In the genomic region with DNA sequence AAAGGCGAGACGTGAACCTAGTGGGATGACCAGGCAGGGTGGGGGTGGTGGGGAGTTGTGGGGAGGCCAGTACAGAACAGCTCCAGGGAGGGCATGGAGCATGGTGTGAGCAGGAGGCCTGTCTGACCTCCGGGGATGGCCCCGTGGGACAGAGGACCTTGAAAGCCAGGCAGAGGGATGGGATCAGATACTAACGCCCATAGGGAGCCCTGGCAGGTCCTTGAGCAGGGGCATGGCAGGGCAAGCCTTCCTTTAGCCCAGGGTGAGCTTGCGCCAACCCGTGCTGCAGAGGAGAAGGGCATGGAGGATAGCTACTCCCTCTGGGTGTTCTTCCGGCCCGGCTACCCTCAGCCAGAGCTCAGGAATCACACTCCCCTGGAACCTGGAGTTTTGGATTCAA, we compare ENCODE assay signal across 2 cellular contexts.
TF ChIP-seq lines count a peak whose summit lies in the region.

No MANE protein-coding gene starts in this region.

TF ChIP-seq in GM23338, 12 proteins besides CTCF, POLR2A, EP300 and RAD21:
- TF ChIP-seq CREB1 (CRISPR knock-in tag; IDR thresholded peaks at IDR 0.05; ENCODE audit: low read depth) (no peak), STAT1 (IDR thresholded peaks at IDR 0.05; ENCODE audit: unreplicated experiment) (no peak), ZNF114 (CRISPR knock-in tag; IDR thresholded peaks at IDR 0.05) (no peak)
- TF ChIP-seq, protein P1, sequence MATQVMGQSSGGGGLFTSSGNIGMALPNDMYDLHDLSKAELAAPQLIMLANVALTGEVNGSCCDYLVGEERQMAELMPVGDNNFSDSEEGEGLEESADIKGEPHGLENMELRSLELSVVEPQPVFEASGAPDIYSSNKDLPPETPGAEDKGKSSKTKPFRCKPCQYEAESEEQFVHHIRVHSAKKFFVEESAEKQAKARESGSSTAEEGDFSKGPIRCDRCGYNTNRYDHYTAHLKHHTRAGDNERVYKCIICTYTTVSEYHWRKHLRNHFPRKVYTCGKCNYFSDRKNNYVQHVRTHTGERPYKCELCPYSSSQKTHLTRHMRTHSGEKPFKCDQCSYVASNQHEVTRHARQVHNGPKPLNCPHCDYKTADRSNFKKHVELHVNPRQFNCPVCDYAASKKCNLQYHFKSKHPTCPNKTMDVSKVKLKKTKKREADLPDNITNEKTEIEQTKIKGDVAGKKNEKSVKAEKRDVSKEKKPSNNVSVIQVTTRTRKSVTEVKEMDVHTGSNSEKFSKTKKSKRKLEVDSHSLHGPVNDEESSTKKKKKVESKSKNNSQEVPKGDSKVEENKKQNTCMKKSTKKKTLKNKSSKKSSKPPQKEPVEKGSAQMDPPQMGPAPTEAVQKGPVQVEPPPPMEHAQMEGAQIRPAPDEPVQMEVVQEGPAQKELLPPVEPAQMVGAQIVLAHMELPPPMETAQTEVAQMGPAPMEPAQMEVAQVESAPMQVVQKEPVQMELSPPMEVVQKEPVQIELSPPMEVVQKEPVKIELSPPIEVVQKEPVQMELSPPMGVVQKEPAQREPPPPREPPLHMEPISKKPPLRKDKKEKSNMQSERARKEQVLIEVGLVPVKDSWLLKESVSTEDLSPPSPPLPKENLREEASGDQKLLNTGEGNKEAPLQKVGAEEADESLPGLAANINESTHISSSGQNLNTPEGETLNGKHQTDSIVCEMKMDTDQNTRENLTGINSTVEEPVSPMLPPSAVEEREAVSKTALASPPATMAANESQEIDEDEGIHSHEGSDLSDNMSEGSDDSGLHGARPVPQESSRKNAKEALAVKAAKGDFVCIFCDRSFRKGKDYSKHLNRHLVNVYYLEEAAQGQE (IDR thresholded peaks at IDR 0.05; ENCODE audit: unreplicated experiment): no peak
- TF ChIP-seq, protein P2, sequence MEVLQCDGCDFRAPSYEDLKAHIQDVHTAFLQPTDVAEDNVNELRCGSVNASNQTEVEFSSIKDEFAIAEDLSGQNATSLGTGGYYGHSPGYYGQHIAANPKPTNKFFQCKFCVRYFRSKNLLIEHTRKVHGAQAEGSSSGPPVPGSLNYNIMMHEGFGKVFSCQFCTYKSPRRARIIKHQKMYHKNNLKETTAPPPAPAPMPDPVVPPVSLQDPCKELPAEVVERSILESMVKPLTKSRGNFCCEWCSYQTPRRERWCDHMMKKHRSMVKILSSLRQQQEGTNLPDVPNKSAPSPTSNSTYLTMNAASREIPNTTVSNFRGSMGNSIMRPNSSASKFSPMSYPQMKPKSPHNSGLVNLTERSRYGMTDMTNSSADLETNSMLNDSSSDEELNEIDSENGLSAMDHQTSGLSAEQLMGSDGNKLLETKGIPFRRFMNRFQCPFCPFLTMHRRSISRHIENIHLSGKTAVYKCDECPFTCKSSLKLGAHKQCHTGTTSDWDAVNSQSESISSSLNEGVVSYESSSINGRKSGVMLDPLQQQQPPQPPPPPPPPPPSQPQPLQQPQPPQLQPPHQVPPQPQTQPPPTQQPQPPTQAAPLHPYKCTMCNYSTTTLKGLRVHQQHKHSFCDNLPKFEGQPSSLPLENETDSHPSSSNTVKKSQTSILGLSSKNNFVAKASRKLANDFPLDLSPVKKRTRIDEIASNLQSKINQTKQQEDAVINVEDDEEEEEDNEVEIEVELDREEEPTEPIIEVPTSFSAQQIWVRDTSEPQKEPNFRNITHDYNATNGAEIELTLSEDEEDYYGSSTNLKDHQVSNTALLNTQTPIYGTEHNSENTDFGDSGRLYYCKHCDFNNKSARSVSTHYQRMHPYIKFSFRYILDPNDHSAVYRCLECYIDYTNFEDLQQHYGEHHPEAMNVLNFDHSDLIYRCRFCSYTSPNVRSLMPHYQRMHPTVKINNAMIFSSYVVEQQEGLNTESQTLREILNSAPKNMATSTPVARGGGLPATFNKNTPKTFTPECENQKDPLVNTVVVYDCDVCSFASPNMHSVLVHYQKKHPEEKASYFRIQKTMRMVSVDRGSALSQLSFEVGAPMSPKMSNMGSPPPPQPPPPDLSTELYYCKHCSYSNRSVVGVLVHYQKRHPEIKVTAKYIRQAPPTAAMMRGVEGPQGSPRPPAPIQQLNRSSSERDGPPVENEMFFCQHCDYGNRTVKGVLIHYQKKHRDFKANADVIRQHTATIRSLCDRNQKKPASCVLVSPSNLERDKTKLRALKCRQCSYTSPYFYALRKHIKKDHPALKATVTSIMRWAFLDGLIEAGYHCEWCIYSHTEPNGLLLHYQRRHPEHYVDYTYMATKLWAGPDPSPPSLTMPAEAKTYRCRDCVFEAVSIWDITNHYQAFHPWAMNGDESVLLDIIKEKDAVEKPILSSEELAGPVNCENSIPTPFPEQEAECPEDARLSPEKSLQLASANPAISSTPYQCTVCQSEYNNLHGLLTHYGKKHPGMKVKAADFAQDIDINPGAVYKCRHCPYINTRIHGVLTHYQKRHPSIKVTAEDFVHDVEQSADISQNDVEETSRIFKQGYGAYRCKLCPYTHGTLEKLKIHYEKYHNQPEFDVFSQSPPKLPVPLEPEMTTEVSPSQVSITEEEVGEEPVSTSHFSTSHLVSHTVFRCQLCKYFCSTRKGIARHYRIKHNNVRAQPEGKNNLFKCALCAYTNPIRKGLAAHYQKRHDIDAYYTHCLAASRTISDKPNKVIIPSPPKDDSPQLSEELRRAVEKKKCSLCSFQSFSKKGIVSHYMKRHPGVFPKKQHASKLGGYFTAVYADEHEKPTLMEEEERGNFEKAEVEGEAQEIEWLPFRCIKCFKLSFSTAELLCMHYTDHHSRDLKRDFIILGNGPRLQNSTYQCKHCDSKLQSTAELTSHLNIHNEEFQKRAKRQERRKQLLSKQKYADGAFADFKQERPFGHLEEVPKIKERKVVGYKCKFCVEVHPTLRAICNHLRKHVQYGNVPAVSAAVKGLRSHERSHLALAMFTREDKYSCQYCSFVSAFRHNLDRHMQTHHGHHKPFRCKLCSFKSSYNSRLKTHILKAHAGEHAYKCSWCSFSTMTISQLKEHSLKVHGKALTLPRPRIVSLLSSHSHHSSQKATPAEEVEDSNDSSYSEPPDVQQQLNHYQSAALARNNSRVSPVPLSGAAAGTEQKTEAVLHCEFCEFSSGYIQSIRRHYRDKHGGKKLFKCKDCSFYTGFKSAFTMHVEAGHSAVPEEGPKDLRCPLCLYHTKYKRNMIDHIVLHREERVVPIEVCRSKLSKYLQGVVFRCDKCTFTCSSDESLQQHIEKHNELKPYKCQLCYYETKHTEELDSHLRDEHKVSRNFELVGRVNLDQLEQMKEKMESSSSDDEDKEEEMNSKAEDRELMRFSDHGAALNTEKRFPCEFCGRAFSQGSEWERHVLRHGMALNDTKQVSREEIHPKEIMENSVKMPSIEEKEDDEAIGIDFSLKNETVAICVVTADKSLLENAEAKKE (CRISPR knock-in tag; IDR thresholded peaks at IDR 0.05): no peak
- TF ChIP-seq, protein P3, sequence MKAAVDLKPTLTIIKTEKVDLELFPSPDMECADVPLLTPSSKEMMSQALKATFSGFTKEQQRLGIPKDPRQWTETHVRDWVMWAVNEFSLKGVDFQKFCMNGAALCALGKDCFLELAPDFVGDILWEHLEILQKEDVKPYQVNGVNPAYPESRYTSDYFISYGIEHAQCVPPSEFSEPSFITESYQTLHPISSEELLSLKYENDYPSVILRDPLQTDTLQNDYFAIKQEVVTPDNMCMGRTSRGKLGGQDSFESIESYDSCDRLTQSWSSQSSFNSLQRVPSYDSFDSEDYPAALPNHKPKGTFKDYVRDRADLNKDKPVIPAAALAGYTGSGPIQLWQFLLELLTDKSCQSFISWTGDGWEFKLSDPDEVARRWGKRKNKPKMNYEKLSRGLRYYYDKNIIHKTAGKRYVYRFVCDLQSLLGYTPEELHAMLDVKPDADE (IDR thresholded peaks at IDR 0.05): no peak
TF ChIP-seq in GM23338: peak in this region for 0.

TF ChIP-seq in H1, 55 proteins besides CTCF, POLR2A, EP300 and RAD21:
- TF ChIP-seq RXRA (IDR thresholded peaks at IDR 0.05; ENCODE audit: insufficient read depth, low read depth, low read length): no peak
- peak; percentile 52; the same call in 1 of the 2 replicates for TF ChIP-seq KDM1A (IDR thresholded peaks at IDR 0.05; ENCODE audit: borderline replicate concordance, low read length)
